Comparison of ENCODE assay signal across 2 cellular contexts in genomic region chr7:112131016-112131415, GRCh38.
TF ChIP-seq lines count a peak whose summit lies in the region.

No MANE protein-coding gene starts in this region.

TF ChIP-seq in IMR-90, 13 proteins besides CTCF, POLR2A, EP300 and RAD21:
- TF ChIP-seq SMC3 (IDR thresholded peaks at IDR 0.05; ENCODE audit: low read depth, low read length) (no peak), FOS (IDR thresholded peaks at IDR 0.05; ENCODE audit: low read depth, low read length) (no peak), CEBPB (IDR thresholded peaks at IDR 0.05; ENCODE audit: low read depth, low read length) (no peak), NFE2L2 (IDR thresholded peaks at IDR 0.05; ENCODE audit: low read depth, low read length) (no peak), MXI1 (IDR thresholded peaks at IDR 0.05; ENCODE audit: borderline replicate concordance, low read depth, low read length) (no peak), MAFK (IDR thresholded peaks at IDR 0.05; ENCODE audit: low read depth, low read length) (no peak)

TF ChIP-seq in H1, 55 proteins besides CTCF, POLR2A, EP300 and RAD21:
- TF ChIP-seq HDAC6 (IDR thresholded peaks at IDR 0.05; ENCODE audit: low read depth, low read length) (no peak), POLR2AphosphoS5 (IDR thresholded peaks at IDR 0.05; ENCODE audit: low read depth, low read length) (no peak), SIN3A (conservative IDR thresholded peaks at IDR 0.05 in 1 of 2, IDR thresholded peaks at IDR 0.05 in 1 of 2; ENCODE audit: low read depth in 1 of 2, low read length in 2 of 2) (no peak), SIX5 (IDR thresholded peaks at IDR 0.05; ENCODE audit: low read depth, low read length) (no peak), BCL11A (IDR thresholded peaks at IDR 0.05; ENCODE audit: low read depth in 2 of 2, low read length in 2 of 2) (no peak), JUND (IDR thresholded peaks at IDR 0.05; ENCODE audit: low read length) (no peak), SRF (IDR thresholded peaks at IDR 0.05; ENCODE audit: low read depth, low read length) (no peak), TAF7 (optimal IDR thresholded peaks at IDR 0.05; ENCODE audit: borderline replicate concordance, low read depth, low read length) (no peak), TBP (IDR thresholded peaks at IDR 0.05; ENCODE audit: low read depth, low read length) (no peak), RFX5 (IDR thresholded peaks at IDR 0.05; ENCODE audit: borderline replicate concordance, low read depth, low read length) (no peak), RNF2 (IDR thresholded peaks at IDR 0.05; ENCODE audit: borderline replicate concordance, low read depth, low read length, missing control alignments, poor library complexity, severe bottlenecking) (no peak), KDM4A (IDR thresholded peaks at IDR 0.05; ENCODE audit: low read depth, low read length, severe bottlenecking) (no peak), CREB1 (IDR thresholded peaks at IDR 0.05) (no peak), TCF12 (IDR thresholded peaks at IDR 0.05; ENCODE audit: low read depth, low read length) (no peak), GTF2F1 (IDR thresholded peaks at IDR 0.05; ENCODE audit: borderline replicate concordance, low read depth, low read length) (no peak), BRCA1 (IDR thresholded peaks at IDR 0.05; ENCODE audit: low read depth, low read length) (no peak), BACH1 (IDR thresholded peaks at IDR 0.05; ENCODE audit: low read length) (no peak), PHF8 (conservative IDR thresholded peaks at IDR 0.05; ENCODE audit: low read depth, low read length) (no peak)
